ENCODE assay signal across 1 cellular context in genomic region chr4:48016141-48017107, GRCh38.
A peak's percentile ranks its signal among the peaks of the same experiment; 100 is the strongest.
TF ChIP-seq lines count a peak whose summit lies in the region.

Gene CNGA1, minus strand, starts transcription at chr4:48016681. Its CDS starts 63,992 bp downstream, at chr4:47952689.
Gene NIPAL1, plus strand, starts transcription at chr4:48016772. Its CDS starts 68 bp downstream, at chr4:48016840.

TF ChIP-seq in K562, 482 proteins besides CTCF, POLR2A, EP300 and RAD21 (continued from another document):
- TF ChIP-seq SMAD4 (CRISPR knock-in tag; conservative IDR thresholded peaks at IDR 0.05) = 0 out of 2 replicates have a peak, but pooled peaks have one; percentile 47
- TF ChIP-seq TRIM25 (IDR thresholded peaks at IDR 0.05; ENCODE audit: borderline replicate concordance) = no peak
- TF ChIP-seq HDAC8 (tag; IDR thresholded peaks at IDR 0.05) = no peak
- TF ChIP-seq ELF2 (CRISPR knock-in tag; IDR thresholded peaks at IDR 0.05) = no peak
- no peak for TF ChIP-seq ZBTB43 (CRISPR knock-in tag; IDR thresholded peaks at IDR 0.05)
- peak; percentile 77 for TF ChIP-seq L3MBTL2 (IDR thresholded peaks at IDR 0.05)
- TF ChIP-seq SIN3B (IDR thresholded peaks at IDR 0.05; ENCODE audit: low read depth) = no peak
